20 cellular contexts compared by ENCODE assay signal in genomic region chr9:89079421-89079820, GRCh38.
DNase-seq lines count a peak whose midpoint lies in the region; ATAC-seq and TF ChIP-seq lines count a peak whose summit lies in the region.
"Had no signal": no experiment of that assay in that cellular context is flagged by ENCODE, and none has a peak within 500 bp of the region (broad histone marks: within the 10 kb centered on the region; RNA-seq: fewer than 3 reads in every experiment).

No MANE protein-coding gene starts in this region.

- H3K36me3 ChIP-seq in left ventricle myocardium inferior (no peaks in the 10 kb centered on the region), right atrium auricular region (no peaks in the 10 kb centered on the region), colonic mucosa (no peaks in the 10 kb centered on the region)

- intact Hi-C loops in left ventricle myocardium inferior (cut with micrococcal nuclease) (no loop called here), colonic mucosa (cut with DNase I) (no loop called here)

- H3K9ac ChIP-seq in colonic mucosa (ENCODE audit: low read depth in 2 of 2, low read length in 2 of 2), result no peak overlapping the region

- DNase-seq in left ventricle myocardium inferior (no peak), right atrium auricular region (ENCODE audit: low spot score) (no peak), fibroblast of mammary gland (ENCODE audit: low read depth) (peak; percentile 56), omental fat pad (ENCODE audit: low spot score) (no peak), NCI-H1105 (lab: John Stamatoyannopoulos, UW) (no peak), SW 1271 (lab: John Stamatoyannopoulos, UW) (no peak), colonic mucosa (no peak)
- no peak for DNase-seq in stimulated activated naive CD8-positive, alpha-beta T cell treated with anti-CD3 and anti-CD28 coated beads, Interleukin-15, Interleukin-2, amounts not matched to agents 100 U/mL and 50 U/mL, for 24 hours
- DNase-seq: activated CD4-positive, CD25-positive, alpha-beta regulatory T cell treated with anti-CD3 and anti-CD28 coated beads, Interleukin-2, amount 50 U/mL, for 72 hours; activated naive CD8-positive, alpha-beta T cell treated with anti-CD3 and anti-CD28 coated beads, Interleukin-2, amount 50 U/mL, for 24 hours; cerebellar nuclear complex; effector memory CD8-positive, alpha-beta T cell; GF-D8; NCI-H1092 treated with DMSO at 0.1 percent for 48 hours; NCI-H69; occipital lobe; stimulated activated CD4-positive, alpha-beta T cell treated with anti-CD3 and anti-CD28 coated beads, Interleukin-4, amount 100 ng/mL, for 24 hours; T-helper 9 cell had no signal

- no peak for TF ChIP-seq CTCF in left ventricle myocardium inferior (IDR thresholded peaks at IDR 0.05; ENCODE audit: borderline replicate concordance)
- TF ChIP-seq CTCF in right atrium auricular region (IDR thresholded peaks at IDR 0.05), result no peak
- no peak for TF ChIP-seq CTCF in fibroblast of mammary gland (conservative IDR thresholded peaks at IDR 0.05; ENCODE audit: control insufficient read depth, insufficient read depth, low read depth, low read length)
- no peak for TF ChIP-seq CTCF in omental fat pad (IDR thresholded peaks at IDR 0.05)
- no peak for TF ChIP-seq CTCF in colonic mucosa (IDR thresholded peaks at IDR 0.05)

- H3K27ac ChIP-seq in left ventricle myocardium inferior (replicated peaks), result peak overlapping the region; percentile 63
- peak overlapping the region in 1 of 2 donors; percentile 32 for H3K27ac ChIP-seq in right atrium auricular region
- H3K27ac ChIP-seq in colonic mucosa, result no peak overlapping the region
- H3K27ac ChIP-seq: foreskin keratinocyte had no signal

- peak; percentile 19 for ATAC-seq in omental fat pad (ENCODE audit: low FRiP score)
- ATAC-seq in stimulated activated naive CD8-positive, alpha-beta T cell treated with anti-CD3 and anti-CD28 coated beads, Interleukin-15, Interleukin-2, amounts not matched to agents 100 U/mL and 50 U/mL, for 24 hours, result no peak
- ATAC-seq: activated naive CD8-positive, alpha-beta T cell treated with anti-CD3 and anti-CD28 coated beads, Interleukin-2, amount 50 U/mL, for 24 hours; effector memory CD8-positive, alpha-beta T cell; foreskin keratinocyte; PC-3 had no signal

- H3K9me3 ChIP-seq in left ventricle myocardium inferior (replicated peaks) (peaks cover 7% of the 10 kb centered on the region), right atrium auricular region (no peaks in the 10 kb centered on the region), colonic mucosa (no peaks in the 10 kb centered on the region)

- no peak overlapping the region for H3K4me3 ChIP-seq in left ventricle myocardium inferior
- no peak overlapping the region for H3K4me3 ChIP-seq in right atrium auricular region
- no peak overlapping the region for H3K4me3 ChIP-seq in fibroblast of mammary gland (ENCODE audit: control insufficient read depth, low read depth, low read length)
- H3K4me3 ChIP-seq in colonic mucosa, result no peak overlapping the region

- H3K4me1 ChIP-seq in left ventricle myocardium inferior (no peaks in the 10 kb centered on the region), right atrium auricular region (peaks cover 0 to 6% of the 10 kb centered on the region in 2 donors), colonic mucosa (no peaks in the 10 kb centered on the region)
- H3K4me1 ChIP-seq: foreskin keratinocyte had no signal

- H3K27me3 ChIP-seq in left ventricle myocardium inferior (ENCODE audit: low read depth) (peaks cover 9% of the 10 kb centered on the region), right atrium auricular region (no peaks in the 10 kb centered on the region), colonic mucosa (no peaks in the 10 kb centered on the region)
